Comparison of ENCODE assay signal across 8 cellular contexts in genomic region chr17:60149691-60150582, GRCh38. TPM values are rescaled to one million over a fixed set of nuclear protein-coding genes. Genes with fewer than 3 reads are reported as not detected.
DNase-seq lines count a peak whose midpoint lies in the region; ATAC-seq lines count a peak whose summit lies in the region.

Gene CA4 (plus strand): TSS chr17:60149973. CDS start chr17:60150035, 62 bp downstream.

- DNase-seq in ecto neural progenitor cell (ENCODE audit: low spot score) (peak; percentile 80), NOMO-1 treated with DMSO at 0.1 percent for 48 hours (lab: John Stamatoyannopoulos, UW; ENCODE audit: unreplicated experiment) (no peak), AG08396 (ENCODE audit: low spot score) (no peak)

- no peaks in the 10 kb centered on the region for H3K36me3 ChIP-seq in BLaER1
- no peaks in the 10 kb centered on the region for H3K36me3 ChIP-seq in HUES64 (ENCODE audit: insufficient read depth, low read length)
- H3K36me3 ChIP-seq in mucosa of rectum (ENCODE audit: control insufficient read depth in 2 of 2, insufficient read depth in 2 of 2, low read length in 2 of 2), result no peaks in the 10 kb centered on the region

- ATAC-seq in HG02610 (IDR thresholded peaks at IDR 0.05; ENCODE audit: unreplicated experiment), result no peak
- ATAC-seq in HG03025 (IDR thresholded peaks at IDR 0.05; ENCODE audit: low FRiP score, unreplicated experiment), result no peak

- 4% methylated on average over 81 of the region's 81 CpGs for WGBS in HUES64

- H3K4me3 ChIP-seq in BLaER1 (no peak within 1 kb of the TSS), HUES64 (ENCODE audit: low read length) (peak within 1 kb of the TSS; percentile 55), mucosa of rectum (ENCODE audit: low read length in 2 of 2) (peak within 1 kb of the TSS; percentile 61)

- H3K4me1 ChIP-seq in BLaER1, result peaks cover 17% of the 10 kb centered on the region
- H3K4me1 ChIP-seq in HUES64 (ENCODE audit: insufficient read depth, low read length), result peaks cover 27% of the 10 kb centered on the region
- H3K4me1 ChIP-seq in mucosa of rectum (ENCODE audit: control insufficient read depth in 2 of 2, insufficient read depth in 2 of 2, low read length in 2 of 2), result peaks cover 15 to 35% of the 10 kb centered on the region in 2 donors

- H3K27ac ChIP-seq in BLaER1 (no peak within 1 kb of the TSS), HUES64 (ENCODE audit: low read depth, low read length) (no peak within 1 kb of the TSS), mucosa of rectum (ENCODE audit: low read depth in 2 of 2, low read length in 2 of 2) (peak within 1 kb of the TSS; percentile 61 to 67)

- H3K9me3 ChIP-seq in BLaER1, result peaks cover 7% of the 10 kb centered on the region; the same call in 1 of the 2 replicates
- H3K9me3 ChIP-seq in HUES64 (ENCODE audit: insufficient read depth, low read depth, low read length), result no peaks in the 10 kb centered on the region
- H3K9me3 ChIP-seq in mucosa of rectum (ENCODE audit: control insufficient read depth in 2 of 2, low read length in 2 of 2), result no peaks in the 10 kb centered on the region

- H4K20me1 ChIP-seq in BLaER1, result no peaks in the 10 kb centered on the region; the same call in 1 of the 2 replicates

- H3K9ac ChIP-seq in BLaER1 (no peak within 1 kb of the TSS), HUES64 (ENCODE audit: low read depth, low read length) (no peak within 1 kb of the TSS), mucosa of rectum (ENCODE audit: low read depth in 1 of 2, low read length in 2 of 2) (peak within 1 kb of the TSS in 1 of 2 donors; percentile 26)

- H3K27me3 ChIP-seq in BLaER1 (peaks cover 61% of the 10 kb centered on the region), HUES64 (ENCODE audit: insufficient read depth, low read length) (peaks cover 72% of the 10 kb centered on the region), mucosa of rectum (ENCODE audit: control insufficient read depth in 2 of 2, insufficient read depth in 2 of 2, low read length in 2 of 2) (peaks cover 26 to 31% of the 10 kb centered on the region in 2 donors)

- H3K4me2 ChIP-seq in BLaER1, result peak within 1 kb of the TSS; percentile 56

RNA-seq across cellular contexts. Expression of gene CA4, which starts in this region (rescaled TPM):
- 2.4 TPM for polyA plus RNA-seq in HUES64 (2013, experiment 1 of 2)
- 5.1 TPM for polyA plus RNA-seq in HUES64 (2013, experiment 2 of 2)

Comparison
In these comparisons a context has a peak if more than half of its experiments do, and no peak if none do; other contexts are left out.
1. H3K27ac ChIP-seq: peak in mucosa of rectum (2 of 2); none in BLaER1 (single experiment) and HUES64 (single experiment).